In genomic region chr5:135024956-135025729, GRCh38 we compare ENCODE assay signal across 20 cellular contexts. TPM values are rescaled to one million over a fixed set of nuclear protein-coding genes. Genes with fewer than 3 reads are reported as not detected.
DNase-seq lines count a peak whose midpoint lies in the region; ATAC-seq, FAIRE-seq and TF ChIP-seq lines count a peak whose summit lies in the region.
"Had no signal": no experiment of that assay in that cellular context is flagged by ENCODE, and none has a peak within 500 bp of the region (broad histone marks: within the 10 kb centered on the region; RNA-seq: fewer than 3 reads in every experiment).

No MANE protein-coding gene starts in this region.

- H2AFZ ChIP-seq in keratinocyte (ENCODE audit: control insufficient read depth, low read length): no peak overlapping the region

- H3K9ac ChIP-seq in keratinocyte (ENCODE audit: control insufficient read depth, extremely low read depth, insufficient read depth, low read length): no peak overlapping the region

- H3K9me1 ChIP-seq in keratinocyte (ENCODE audit: control insufficient read depth, extremely low read depth, insufficient read depth, low read length): no peaks in the 10 kb centered on the region

- no peak overlapping the region for H3K27ac ChIP-seq in keratinocyte (ENCODE audit: control insufficient read depth, insufficient read depth, low read length)
- no peak overlapping the region for H3K27ac ChIP-seq in brain microvascular endothelial cell
- H3K27ac ChIP-seq: cardiac muscle cell, SJSA1 had no signal

- in situ Hi-C loops in brain microvascular endothelial cell (cut with HindIII; ENCODE audit: low pct_ligation_motif_present, low sequenced_read_pairs): no loop called here

- peaks cover 10% of the 10 kb centered on the region for H3K9me3 ChIP-seq in keratinocyte (ENCODE audit: control insufficient read depth, low read depth, low read length)
- H3K9me3 ChIP-seq: SJSA1 had no signal

- FAIRE-seq in RCC 7860 (lab: Jason Lieb, UNC): no peak
- FAIRE-seq in keratinocyte (lab: Jason Lieb, UNC): no peak
- FAIRE-seq in urothelium cell line (lab: Jason Lieb, UNC): no peak
- FAIRE-seq: A204.1, GM12892 had no signal

- no peak for ATAC-seq in HG02840 (IDR thresholded peaks at IDR 0.05; ENCODE audit: low FRiP score, unreplicated experiment)
- ATAC-seq: activated CD4-positive, alpha-beta T cell treated with anti-CD3 and anti-CD28 coated beads for 36 hours had no signal

- no peak overlapping the region for H3K4me2 ChIP-seq in keratinocyte (ENCODE audit: control insufficient read depth, extremely low read depth, insufficient read depth, low read depth, low read length)

- H3K36me3 ChIP-seq in keratinocyte (ENCODE audit: control insufficient read depth in 2 of 2, extremely low read depth in 1 of 2, insufficient read depth in 2 of 2, low read length in 2 of 2) (no peaks in the 10 kb centered on the region), brain microvascular endothelial cell (replicated peaks) (no peaks in the 10 kb centered on the region)
- H3K36me3 ChIP-seq: cardiac muscle cell had no signal

- H3K27me3 ChIP-seq in keratinocyte (ENCODE audit: control insufficient read depth, extremely low read depth, insufficient read depth, low read length): peaks cover 39% of the 10 kb centered on the region
- peaks cover 41% of the 10 kb centered on the region for H3K27me3 ChIP-seq in brain microvascular endothelial cell (replicated peaks)
- H3K27me3 ChIP-seq: SJSA1 had no signal

- H3K4me3 ChIP-seq in keratinocyte (ENCODE audit: control insufficient read depth in 2 of 3, extremely low read depth in 1 of 3, insufficient read depth in 2 of 3, low read depth in 1 of 3, low read length in 3 of 3) (no peak overlapping the region), brain microvascular endothelial cell (ENCODE audit: low read depth, low read length) (no peak overlapping the region)
- H3K4me3 ChIP-seq: cardiac muscle cell, lung, SJSA1 had no signal

- H3K4me1 ChIP-seq in keratinocyte (ENCODE audit: control insufficient read depth, extremely low read depth, insufficient read depth, low read length): peaks cover 8% of the 10 kb centered on the region

- dilution Hi-C loops in keratinocyte (cut with MboI; ENCODE audit: extremely low pct_ligation_motif_present, low sequenced_read_pairs): no loop called here

- no peaks in the 10 kb centered on the region for H4K20me1 ChIP-seq in keratinocyte (ENCODE audit: control insufficient read depth, extremely low read depth, insufficient read depth, low read length)

- TF ChIP-seq CTCF in keratinocyte (optimal IDR thresholded peaks at IDR 0.05 in 1 of 3, IDR thresholded peaks at IDR 0.05 in 1 of 3, conservative IDR thresholded peaks at IDR 0.05 in 1 of 3; ENCODE audit: extremely low read depth in 1 of 3, insufficient read depth in 2 of 3, low read length in 3 of 3) (no peak), brain microvascular endothelial cell (IDR thresholded peaks at IDR 0.05; ENCODE audit: low read depth, low read length, missing control alignments) (no peak)

- no peaks in the 10 kb centered on the region for H3K79me2 ChIP-seq in keratinocyte (ENCODE audit: control insufficient read depth, insufficient read depth, low read length)

- DNase-seq in activated T-cell treated with anti-CD3 and anti-CD28 coated beads, Interleukin-2, amount 50 U/mL, for 1 hour: peak; percentile 3
- DNase-seq in activated T-cell treated with anti-CD3 and anti-CD28 coated beads, Interleukin-2, amount 50 U/mL, for 48 hours: no peak
- DNase-seq in RCC 7860 (ENCODE audit: low spot score) (peak; percentile 37), keratinocyte (ENCODE audit: low read depth, low spot score) (peak; percentile 11), urothelium cell line (ENCODE audit: low spot score) (peak; percentile 13), brain microvascular endothelial cell (no peak)
- DNase-seq in activated CD4-positive, alpha-beta T cell treated with anti-CD3 and anti-CD28 coated beads, Interleukin-2, amount 50 U/mL, for 48 hours: no peak
- DNase-seq: activated CD4-positive, alpha-beta T cell treated with anti-CD3 and anti-CD28 coated beads for 36 hours; CD4-positive, alpha-beta memory T cell; effector CD8-positive, alpha-beta T cell; GOT3; NCI-H1048; retina; stimulated activated CD4-positive, alpha-beta T cell treated with anti-CD3 and anti-CD28 coated beads, Interleukin-1b, Interleukin-23, amount 100 ng/mL, for 48 hours had no signal

RNA-seq across cellular contexts. Expression of gene PITX1, which starts 8.9 kb away (rescaled TPM):
- polyA plus RNA-seq in keratinocyte: 0.73 to 2.3 TPM (median 1.7 TPM) in 3 replicates
- 2.4 TPM for polyA plus RNA-seq in keratinocyte (2011; ENCODE audit: low read depth)
- polyA plus RNA-seq in keratinocyte (2011; cell fraction: cytosol; rRNA removed): 1.4 and 3.5 TPM in 2 replicates
- polyA plus RNA-seq in keratinocyte (2011; cell fraction: nucleus; rRNA removed): 1.2 and 1.5 TPM in 2 replicates
- 2.5 and 6.4 TPM in 2 replicates for polyA plus RNA-seq in keratinocyte (2012; ENCODE audit: low replicate concordance)
- 0.54 to 2.0 TPM (median 0.72 TPM) in 3 replicates for polyA minus RNA-seq in keratinocyte
- 10.0 TPM for polyA minus RNA-seq in keratinocyte (2011; cell fraction: cytosol; rRNA and poly(A)+ RNA removed)
- polyA minus RNA-seq in keratinocyte (2011; cell fraction: nucleus; rRNA and poly(A)+ RNA removed): 0.93 and 1.7 TPM in 2 replicates
- polyA plus RNA-seq: CD4-positive, alpha-beta memory T cell had no signal

RNA-seq across cellular contexts. Expression of gene CATSPER3, which starts 57.4 kb away (rescaled TPM):
- 0.10 to 0.31 TPM (median 0.22 TPM) in 3 replicates for polyA plus RNA-seq in keratinocyte
- polyA plus RNA-seq in keratinocyte (2011; ENCODE audit: low read depth): 0.32 TPM
- polyA plus RNA-seq in keratinocyte (2011; cell fraction: cytosol; rRNA removed): 0.17 and 0.18 TPM in 2 replicates
- 0.44 and 0.52 TPM in 2 replicates for polyA plus RNA-seq in keratinocyte (2011; cell fraction: nucleus; rRNA removed)
- polyA plus RNA-seq in keratinocyte (2012; ENCODE audit: low replicate concordance): 0.56 TPM in 1 of 2 replicates, not detected in the other
- polyA minus RNA-seq in keratinocyte: 0.35 to 1.1 TPM (median 0.46 TPM) in 3 replicates
- not detected for polyA minus RNA-seq in keratinocyte (2011; cell fraction: cytosol; rRNA and poly(A)+ RNA removed)
- polyA minus RNA-seq in keratinocyte (2011; cell fraction: nucleus; rRNA and poly(A)+ RNA removed): not detected in 2 replicates

Comparison
In these comparisons a context has a peak if more than half of its experiments do, and no peak if none do; other contexts are left out.
1. DNase-seq: peak in activated T-cell treated with anti-CD3 and anti-CD28 coated beads, Interleukin-2, amount 50 U/mL, for 1 hour (single experiment), RCC 7860 (single experiment), keratinocyte (single experiment) and urothelium cell line (single experiment); none in activated T-cell treated with anti-CD3 and anti-CD28 coated beads, Interleukin-2, amount 50 U/mL, for 48 hours (0 of 2), activated CD4-positive, alpha-beta T cell treated with anti-CD3 and anti-CD28 coated beads, Interleukin-2, amount 50 U/mL, for 48 hours (0 of 2) and brain microvascular endothelial cell (single experiment).